11 cellular contexts compared by ENCODE assay signal in the genomic region with DNA sequence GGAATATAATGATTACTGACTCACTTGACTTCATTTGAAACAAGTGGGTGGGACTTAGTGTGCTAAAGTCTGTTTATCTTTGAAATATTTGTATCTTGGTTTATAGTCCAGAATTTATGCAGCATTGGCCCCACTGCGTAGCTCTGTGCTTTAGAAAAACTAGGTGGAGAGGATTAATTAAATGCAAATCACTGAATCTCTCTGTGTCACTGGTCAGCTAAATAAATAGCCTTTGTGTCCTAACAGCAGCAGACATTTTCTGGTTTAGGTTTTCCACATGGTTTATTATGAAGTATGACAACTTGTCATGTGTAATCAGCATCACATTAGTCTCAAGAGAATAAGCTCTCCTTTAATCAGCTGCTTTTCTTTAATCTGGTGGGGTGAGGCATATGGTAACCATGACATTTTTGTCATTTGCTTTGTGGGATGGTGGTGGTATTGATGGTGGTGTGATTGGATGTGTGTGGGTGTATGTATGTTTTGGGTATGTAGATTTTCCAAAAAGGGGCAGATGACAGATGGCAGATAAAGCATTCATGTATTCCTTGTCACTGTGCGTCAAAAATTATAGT. TPM values are rescaled to one million over a fixed set of nuclear protein-coding genes. Genes with fewer than 3 reads are reported as not detected.
DNase-seq lines count a peak whose midpoint lies in the region; ATAC-seq, FAIRE-seq and TF ChIP-seq lines count a peak whose summit lies in the region.
"Had no signal": no experiment of that assay in that cellular context is flagged by ENCODE, and none has a peak within 500 bp of the region (broad histone marks: within the 10 kb centered on the region; RNA-seq: fewer than 3 reads in every experiment).

No MANE protein-coding gene starts in this region.

- H3K23ac ChIP-seq in IMR-90 (ENCODE audit: low read depth, low read length) = peak overlapping the region; percentile 14

- H4K5ac ChIP-seq in IMR-90 (ENCODE audit: low read depth, low read length) = peak overlapping the region; percentile 7; the same call in 1 of the 2 replicates

- H3K4me3 ChIP-seq in IMR-90 (ENCODE audit: insufficient read depth, low read depth, low read length) (no peak overlapping the region), neutrophil (ENCODE audit: low read depth in 1 of 2, low read length in 1 of 2) (peak overlapping the region in 1 of 2 experiments; percentile 17)
- H3K4me3 ChIP-seq: SJSA1 had no signal

- H3K36me3 ChIP-seq in IMR-90 (ENCODE audit: control insufficient read depth, insufficient read depth, low read length) = peaks cover 4% of the 10 kb centered on the region; the same call in 1 of the 2 replicates
- H3K36me3 ChIP-seq in neutrophil = no peaks in the 10 kb centered on the region

- DNase-seq in CD14-positive monocyte (ENCODE audit: low spot score) (no peak), IMR-90 (peak; percentile 37), cerebellum (ENCODE audit: low spot score) (peak; percentile 83), NCI-H2227 treated with DMSO at 0.1 percent for 48 hours (lab: John Stamatoyannopoulos, UW) (no peak), GM12892 (ENCODE audit: insufficient read length) (no peak)
- DNase-seq in activated effector memory CD4-positive, alpha-beta T cell treated with Interleukin-2 at 50 U/mL for 16 hours = no peak
- DNase-seq: activated CD8-positive, alpha-beta memory T cell treated with anti-CD3 and anti-CD28 coated beads, Interleukin-2, amount 50 U/mL, for 48 hours had no signal

- peak overlapping the region; percentile 49 for H2BK5ac ChIP-seq in IMR-90 (ENCODE audit: low read depth, low read length, poor library complexity, severe bottlenecking)

- in situ Hi-C loops in IMR-90 (cut with MboI; ENCODE audit: low sequenced_read_pairs) = no loop called here

- BruUV-seq in IMR-90 (replicated peaks; lab: Mats Ljungman, UMichigan) = no TSS peak

- peak overlapping the region; percentile 56; the same call in 1 of the 2 replicates for H3K18ac ChIP-seq in IMR-90 (ENCODE audit: low read depth, low read length)

- H2AFZ ChIP-seq in IMR-90 (replicated peaks; ENCODE audit: low read length, poor library complexity) = no peak overlapping the region

- peak overlapping the region; percentile 12; the same call in 1 of the 2 replicates for H3K4ac ChIP-seq in IMR-90 (ENCODE audit: low read depth, low read length)

- no peak overlapping the region for H2AK5ac ChIP-seq in IMR-90 (ENCODE audit: low read depth, low read length)

- H3K9me1 ChIP-seq in IMR-90 (ENCODE audit: insufficient read depth, low read length) = peaks cover 8% of the 10 kb centered on the region

- no peak for FAIRE-seq in GM12892 (lab: Jason Lieb, UNC)

- ATAC-seq in IMR-90 (ENCODE audit: low read depth) = peak; percentile 80
- ATAC-seq in HG03432 (IDR thresholded peaks at IDR 0.05; ENCODE audit: unreplicated experiment) = no peak

- peaks cover 0 to 1% (median 0%) of the 10 kb centered on the region in 3 donors for H3K27me3 Mint-ChIP-seq in CD14-positive monocyte (ENCODE audit: low read depth in 3 of 3)
- H3K27me3 Mint-ChIP-seq: progenitor cell of endocrine pancreas had no signal

- CTCF ChIA-PET in IMR-90 (lab: Yijun Ruan, JAX) = interaction anchor here (0.9 kb wide), 1 partner anchor 114 kb away, joined by 4 read pairs; no protein-coding TSS in a partner anchor

- TF ChIP-seq RAD21 in IMR-90 (IDR thresholded peaks at IDR 0.05; ENCODE audit: low read length) = no peak

- H3K9me3 ChIP-seq in IMR-90 (ENCODE audit: control insufficient read depth, insufficient read depth, low read length) (no peaks in the 10 kb centered on the region), neutrophil (no peaks in the 10 kb centered on the region)
- H3K9me3 ChIP-seq: SJSA1 had no signal

- H4K91ac ChIP-seq in IMR-90 (ENCODE audit: insufficient read depth, low read depth, low read length) = peak overlapping the region; percentile 20; the same call in 1 of the 2 replicates

- H2BK20ac ChIP-seq in IMR-90 (ENCODE audit: low read depth, low read length) = peak overlapping the region; percentile 53; the same call in 1 of the 2 replicates

- peak overlapping the region; percentile 23; the same call in 1 of the 2 replicates for H3K14ac ChIP-seq in IMR-90 (replicated peaks; ENCODE audit: low read depth, low read length)

- intact Hi-C loops in CD14-positive monocyte (cut with micrococcal nuclease) (loop anchor here in 1 of 2 donors (5.0 kb wide), 1 partner anchor 35 kb away; a partner anchor contains a TSS), IMR-90 (cut with micrococcal nuclease) (no loop called here)

- H3K79me1 ChIP-seq in IMR-90 (ENCODE audit: low read depth in 1 of 2, low read length in 2 of 2) = peaks cover 25 to 45% of the 10 kb centered on the region in 2 experiments

- H2BK15ac ChIP-seq in IMR-90 (ENCODE audit: low read depth, low read length) = no peak overlapping the region

- peaks cover 0 to 7% (median 4%) of the 10 kb centered on the region in 7 donors for H3K9me3 Mint-ChIP-seq in CD14-positive monocyte

- H3K9ac ChIP-seq in IMR-90 (ENCODE audit: low read depth, low read length) = no peak overlapping the region

- H3K56ac ChIP-seq in IMR-90 (ENCODE audit: extremely low read depth, insufficient read depth, low read length) = no peak overlapping the region; the same call in 1 of the 2 replicates

- no peak overlapping the region for H2AK9ac ChIP-seq in IMR-90 (replicated peaks; ENCODE audit: low read depth, low read length, poor library complexity)

- TF ChIP-seq CTCF in CD14-positive monocyte (IDR thresholded peaks at IDR 0.05) = no peak
- no peak for TF ChIP-seq CTCF in IMR-90 (conservative IDR thresholded peaks at IDR 0.05; ENCODE audit: low read depth, low read length)
- no peak for TF ChIP-seq CTCF in neutrophil (IDR thresholded peaks at IDR 0.05)

- H3K4me3 Mint-ChIP-seq in CD14-positive monocyte = peak overlapping the region in 1 of 2 donors; percentile 63

- H2BK120ac ChIP-seq in IMR-90 (ENCODE audit: low read depth, low read length) = peak overlapping the region; percentile 24; the same call in 1 of the 2 replicates

- dilution Hi-C loops in IMR-90 (cut with HindIII; ENCODE audit: low sequenced_read_pairs, unreplicated experiment) = no loop called here

- H3K4me2 ChIP-seq in IMR-90 (ENCODE audit: low read depth, low read length) = peak overlapping the region; percentile 73

- H3K4me1 ChIP-seq in IMR-90 (ENCODE audit: control insufficient read depth, insufficient read depth, low read length) = peaks cover 7% of the 10 kb centered on the region; the same call in 1 of the 2 replicates
- peaks cover 62 to 64% of the 10 kb centered on the region in 2 experiments for H3K4me1 ChIP-seq in neutrophil (ENCODE audit: control insufficient read depth in 1 of 2, insufficient read depth in 1 of 2, low read depth in 1 of 2, low read length in 1 of 2)

- H3K27ac ChIP-seq in IMR-90 (ENCODE audit: insufficient read depth, low read length) = no peak overlapping the region
- H3K27ac ChIP-seq in neutrophil = peak overlapping the region; percentile 71
- H3K27ac ChIP-seq: SJSA1 had no signal

- peaks cover 68% of the 10 kb centered on the region for H3K4me1 Mint-ChIP-seq in CD14-positive monocyte

- peak overlapping the region in 1 of 2 experiments; percentile 42; a peak in 1 of 4 replicates for H4K8ac ChIP-seq in IMR-90 (ENCODE audit: low read depth in 2 of 2, low read length in 2 of 2)

- H3K27ac Mint-ChIP-seq in CD14-positive monocyte = peak overlapping the region; percentile 88 to 97 (median 94)
- H3K27ac Mint-ChIP-seq: progenitor cell of endocrine pancreas had no signal

- no peak for TF ChIP-seq POLR2A in IMR-90 (IDR thresholded peaks at IDR 0.05; ENCODE audit: low read depth, low read length)
- TF ChIP-seq POLR2A in GM12892 (IDR thresholded peaks at IDR 0.05; ENCODE audit: low read depth, low read length) = no peak

- peaks cover 19 to 43% of the 10 kb centered on the region in 2 donors for H3K36me3 Mint-ChIP-seq in CD14-positive monocyte

- WGBS in IMR-90 (ENCODE audit: extremely low coverage in 2 of 2, insufficient read length in 1 of 2), 2 experiments = 50% methylated on average over 1 of the region's 2 CpGs; no CpG with 5 or more reads in 1 of the 2 experiments

- H3K27me3 ChIP-seq in IMR-90 (ENCODE audit: control insufficient read depth, insufficient read depth, low read length) = no peaks in the 10 kb centered on the region
- no peaks in the 10 kb centered on the region for H3K27me3 ChIP-seq in neutrophil
- H3K27me3 ChIP-seq: SJSA1 had no signal

- H4K20me1 ChIP-seq in IMR-90 (ENCODE audit: insufficient read depth, low read length) = peaks cover 4% of the 10 kb centered on the region; the same call in 1 of the 2 replicates

- POLR2A ChIA-PET in IMR-90 (lab: Charles Lee; ENCODE audit: unreplicated experiment) = interaction anchor here (1.1 kb wide), 1 partner anchor 35 kb away, joined by 5 read pairs; no protein-coding TSS in a partner anchor

TF ChIP-seq in IMR-90, 13 proteins besides CTCF, POLR2A, EP300 and RAD21 (continues in another document):
- TF ChIP-seq CEBPB (IDR thresholded peaks at IDR 0.05; ENCODE audit: low read depth, low read length) = no peak
- TF ChIP-seq NFE2L2 (IDR thresholded peaks at IDR 0.05; ENCODE audit: low read depth, low read length) = no peak
- TF ChIP-seq BHLHE40 (IDR thresholded peaks at IDR 0.05; ENCODE audit: low read depth, low read length) = no peak
- TF ChIP-seq CHD1 (IDR thresholded peaks at IDR 0.05; ENCODE audit: low read depth, low read length) = no peak
- no peak for TF ChIP-seq SMC3 (IDR thresholded peaks at IDR 0.05; ENCODE audit: low read depth, low read length)
- TF ChIP-seq, protein P1, sequence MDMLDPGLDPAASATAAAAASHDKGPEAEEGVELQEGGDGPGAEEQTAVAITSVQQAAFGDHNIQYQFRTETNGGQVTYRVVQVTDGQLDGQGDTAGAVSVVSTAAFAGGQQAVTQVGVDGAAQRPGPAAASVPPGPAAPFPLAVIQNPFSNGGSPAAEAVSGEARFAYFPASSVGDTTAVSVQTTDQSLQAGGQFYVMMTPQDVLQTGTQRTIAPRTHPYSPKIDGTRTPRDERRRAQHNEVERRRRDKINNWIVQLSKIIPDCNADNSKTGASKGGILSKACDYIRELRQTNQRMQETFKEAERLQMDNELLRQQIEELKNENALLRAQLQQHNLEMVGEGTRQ (IDR thresholded peaks at IDR 0.05; ENCODE audit: low read depth, low read length) = no peak
- TF ChIP-seq RCOR1 (IDR thresholded peaks at IDR 0.05; ENCODE audit: insufficient replicate concordance, low read length) = no peak
- TF ChIP-seq FOS (IDR thresholded peaks at IDR 0.05; ENCODE audit: low read depth, low read length) = no peak

RNA-seq across cellular contexts. Expression of a gene that starts 33.9 kb away (rescaled TPM):
- 10 to 100 TPM; 53.0 to 67.8 TPM for polyA plus RNA-seq in CD14-positive monocyte
- total RNA-seq in IMR-90 (2012; rRNA removed) = 77.5 and 86.7 TPM in 2 replicates
- polyA plus RNA-seq in IMR-90 (2012; rRNA removed) = 39.6 and 42.6 TPM in 2 replicates
- polyA plus RNA-seq in IMR-90 (2012; cell fraction: cytosol; rRNA removed) = 29.4 and 36.3 TPM in 2 replicates
- 15.2 and 32.7 TPM in 2 replicates for polyA plus RNA-seq in IMR-90 (2012; cell fraction: nucleus; rRNA removed; ENCODE audit: low replicate concordance)
- 54.0 TPM for total RNA-seq in cerebellum
- polyA plus RNA-seq in GM12892 (2012; ENCODE audit: missing spikeins) = 24.1 TPM

RNA-seq across cellular contexts. Expression of a gene that starts 44.0 kb away (rescaled TPM):
- polyA plus RNA-seq in CD14-positive monocyte (100 to 1,000 TPM; 144 to 147 TPM), IMR-90 (2012; rRNA removed) (123 and 148 TPM in 2 replicates)
- total RNA-seq in IMR-90 (2012; rRNA removed) (144 and 151 TPM in 2 replicates), cerebellum (62.7 TPM)
- polyA plus RNA-seq in IMR-90 (2012; cell fraction: cytosol; rRNA removed) = 46.0 and 80.4 TPM in 2 replicates
- polyA plus RNA-seq in IMR-90 (2012; cell fraction: nucleus; rRNA removed; ENCODE audit: low replicate concordance) = 14.4 and 72.5 TPM in 2 replicates
- 96.7 TPM for polyA plus RNA-seq in GM12892 (2012; ENCODE audit: missing spikeins)

Comparison
In these comparisons a context has a peak if more than half of its experiments do, and no peak if none do; other contexts are left out.
1. DNase-seq: peak in IMR-90 (single experiment) and cerebellum (single experiment); none in CD14-positive monocyte (single experiment), NCI-H2227 treated with DMSO at 0.1 percent for 48 hours (single experiment), activated effector memory CD4-positive, alpha-beta T cell treated with Interleukin-2 at 50 U/mL for 16 hours (single experiment) and GM12892 (single experiment).